ENCODE assay signal across 8 cellular contexts in genomic region chr10:79826496-79827215, GRCh38. TPM values are rescaled to one million over a fixed set of nuclear protein-coding genes. Genes with fewer than 3 reads are reported as not detected.
DNase-seq lines count a peak whose midpoint lies in the region; ATAC-seq and TF ChIP-seq lines count a peak whose summit lies in the region.
"Not testable (repeated sequence)": the region's sequence is repeated elsewhere in the genome, so short reads cannot be mapped to it uniquely, and the experiment has no call there.

Gene NUTM2E (plus strand): TSS chr10:79826739. CDS start chr10:79841741, 15,002 bp downstream.

- DNase-seq in GM03348 (ENCODE audit: low spot score) (peak; percentile 67), HCT116 (ENCODE audit: low read depth, low spot score) (peak; percentile 29), LNCaP clone FGC (ENCODE audit: low read depth) (peak; percentile 11), SKM-1 treated with dmso at 0.1 percent for 144 hours (lab: John Stamatoyannopoulos, UW; ENCODE audit: unreplicated experiment) (peak; percentile 76), glutamatergic neuron (peak; percentile 77), occipital lobe (lab: John Stamatoyannopoulos, UW) (peak; percentile 80)
- peak; percentile 77 for DNase-seq in activated naive CD8-positive, alpha-beta T cell treated with anti-CD3 and anti-CD28 coated beads for 36 hours

- H3K4me2 ChIP-seq in HCT116 (ENCODE audit: low read length): peak within 1 kb of the TSS; percentile 47

- H3K9ac ChIP-seq in HCT116 (ENCODE audit: low read length) (peak within 1 kb of the TSS; percentile 62), stomach smooth muscle (ENCODE audit: low read length in 2 of 2) (peak within 1 kb of the TSS in 1 of 2 donors; percentile 42)

- H3K9me2 ChIP-seq in HCT116 (ENCODE audit: insufficient read depth): not testable (repeated sequence)

- peaks cover 13% of the 10 kb centered on the region for H3K4me1 Mint-ChIP-seq in activated naive CD8-positive, alpha-beta T cell treated with anti-CD3 and anti-CD28 coated beads for 36 hours
- H3K4me1 Mint-ChIP-seq in glutamatergic neuron (ENCODE audit: low read depth, unreplicated experiment): not testable (repeated sequence)

- not testable (repeated sequence) for H3K9me3 ChIP-seq in HCT116 (ENCODE audit: control insufficient read depth in 1 of 2, insufficient read depth in 1 of 2, low read depth in 1 of 2, low read length in 2 of 2); stomach smooth muscle (ENCODE audit: control insufficient read depth in 2 of 2, low read length in 2 of 2)

- peaks cover 27% of the 10 kb centered on the region for H3K79me2 ChIP-seq in HCT116 (ENCODE audit: insufficient read depth, low read length)

- not testable (repeated sequence) for H4K20me1 ChIP-seq in HCT116 (ENCODE audit: insufficient read depth)

- not testable (repeated sequence) for H2AFZ ChIP-seq in HCT116 (ENCODE audit: low read depth, low read length, poor library complexity, severe bottlenecking)

- not testable (repeated sequence) for H3K36me3 ChIP-seq in HCT116 (ENCODE audit: control insufficient read depth in 1 of 2, insufficient read depth in 2 of 2, low read length in 2 of 2); stomach smooth muscle (ENCODE audit: control insufficient read depth in 2 of 2, insufficient read depth in 2 of 2, low read length in 2 of 2)

- not testable (repeated sequence) for H3K27me3 ChIP-seq in HCT116 (ENCODE audit: insufficient read depth, low read length); stomach smooth muscle (ENCODE audit: control insufficient read depth in 1 of 2, insufficient read depth in 2 of 2, low read length in 2 of 2)

- TF ChIP-seq RAD21 in HCT116 (IDR thresholded peaks at IDR 0.05; ENCODE audit: low read depth): not testable (repeated sequence)

- not testable (repeated sequence) for H3K9me3 Mint-ChIP-seq in activated naive CD8-positive, alpha-beta T cell treated with anti-CD3 and anti-CD28 coated beads for 36 hours; glutamatergic neuron (ENCODE audit: unreplicated experiment)

- RAD21 ChIA-PET in HCT116 (lab: Charles Lee; ENCODE audit: low non-redundant PET in 1 of 2, low total read pairs in 2 of 2, uncharacterized antibody in 2 of 2, unreplicated experiment in 2 of 2): not testable (repeated sequence)

- H3K27me3 Mint-ChIP-seq in activated naive CD8-positive, alpha-beta T cell treated with anti-CD3 and anti-CD28 coated beads for 36 hours; glutamatergic neuron (ENCODE audit: unreplicated experiment): not testable (repeated sequence)

- H3K27ac ChIP-seq in HCT116 (ENCODE audit: low read depth, low read length) (peak within 1 kb of the TSS; percentile 78), stomach smooth muscle (ENCODE audit: low read length) (peak within 1 kb of the TSS; percentile 49)

- H3K36me3 Mint-ChIP-seq in activated naive CD8-positive, alpha-beta T cell treated with anti-CD3 and anti-CD28 coated beads for 36 hours; glutamatergic neuron (ENCODE audit: unreplicated experiment): not testable (repeated sequence)

- CTCF ChIA-PET in HCT116 (lab: Charles Lee): not testable (repeated sequence)

- not testable (repeated sequence) for TF ChIP-seq CTCF in HCT116 (IDR thresholded peaks at IDR 0.05 in 2 of 3, conservative IDR thresholded peaks at IDR 0.05 in 1 of 3; ENCODE audit: borderline replicate concordance in 1 of 3, insufficient read depth in 1 of 3, low read depth in 2 of 3, low read length in 2 of 3); LNCaP clone FGC (IDR thresholded peaks at IDR 0.05; ENCODE audit: control insufficient read depth, extremely low read depth, insufficient read depth); glutamatergic neuron (IDR thresholded peaks at IDR 0.05; ENCODE audit: partially characterized antibody, unreplicated experiment)

- POLR2A ChIA-PET in HCT116 (lab: Charles Lee): not testable (repeated sequence)

- peak within 1 kb of the TSS; percentile 95 for H3K4me3 Mint-ChIP-seq in activated naive CD8-positive, alpha-beta T cell treated with anti-CD3 and anti-CD28 coated beads for 36 hours
- peak within 1 kb of the TSS; percentile 83 for H3K4me3 Mint-ChIP-seq in glutamatergic neuron (ENCODE audit: unreplicated experiment)

- H3K4me3 ChIP-seq in HCT116 (replicated peaks in 1 of 2; ENCODE audit: low read depth in 1 of 2, low read length in 2 of 2): peak within 1 kb of the TSS; percentile 46 to 53
- peak within 1 kb of the TSS; percentile 52 for H3K4me3 ChIP-seq in LNCaP clone FGC (ENCODE audit: low read depth, low read length)
- H3K4me3 ChIP-seq in stomach smooth muscle (ENCODE audit: low read length in 2 of 2): peak within 1 kb of the TSS; percentile 25 to 68

- not testable (repeated sequence) for H3K4me1 ChIP-seq in HCT116 (ENCODE audit: control insufficient read depth in 1 of 2, insufficient read depth in 2 of 2, low read length in 2 of 2); stomach smooth muscle (ENCODE audit: control insufficient read depth, insufficient read depth, low read length)

- intact Hi-C loops in HCT116 (cut with micrococcal nuclease): not testable (repeated sequence)

- peak within 1 kb of the TSS; percentile 88 for H3K27ac Mint-ChIP-seq in activated naive CD8-positive, alpha-beta T cell treated with anti-CD3 and anti-CD28 coated beads for 36 hours
- H3K27ac Mint-ChIP-seq in glutamatergic neuron (ENCODE audit: unreplicated experiment): peak within 1 kb of the TSS; percentile 64

- peak; percentile 92 for ATAC-seq in HCT116

- BruUV-seq in HCT116 (replicated peaks; lab: Mats Ljungman, UMichigan): not testable (repeated sequence)

- not testable (repeated sequence) for TF ChIP-seq POLR2A in HCT116 (IDR thresholded peaks at IDR 0.05; ENCODE audit: borderline replicate concordance, extremely low read depth, insufficient read depth, insufficient read length)

TF ChIP-seq in HCT116, 20 proteins besides CTCF, POLR2A, EP300 and RAD21:
- TF ChIP-seq MAX (IDR thresholded peaks at IDR 0.05): 0 out of 2 replicates have a peak, but pooled peaks have one; percentile 22
- TF ChIP-seq ZFX (IDR thresholded peaks at IDR 0.05): 0 out of 2 replicates have a peak, but pooled peaks have one; percentile 22
TF ChIP-seq in HCT116: peak in this region for 2; not testable (repeated sequence) for 18.

RNA-seq across cellular contexts. Expression of gene NUTM2E, which starts in this region (rescaled TPM):
- total RNA-seq in HCT116 (2021; ENCODE audit: unreplicated experiment) (0.15 TPM), glutamatergic neuron (ENCODE audit: unreplicated experiment) (0.86 TPM), occipital lobe (0.78 TPM)
- polyA plus RNA-seq in HCT116 (2012): 0.05 and 0.16 TPM in 2 replicates
- not detected for total RNA-seq in activated naive CD8-positive, alpha-beta T cell treated with anti-CD3 and anti-CD28 coated beads for 36 hours

Comparison
In these comparisons a context has a peak if more than half of its experiments do, and no peak if none do; other contexts are left out.
1. Peak in every context shown above with its lines: DNase-seq, ATAC-seq, H3K4me3 ChIP-seq and H3K27ac ChIP-seq.
2. Peak in DNase-seq, ATAC-seq, H3K4me3 ChIP-seq, H3K27ac ChIP-seq, H3K9ac ChIP-seq and H3K4me2 ChIP-seq in HCT116; RNA of the gene not detected or under 1 TPM.
3. Peak in DNase-seq in activated naive CD8-positive, alpha-beta T cell treated with anti-CD3 and anti-CD28 coated beads for 36 hours; RNA of the gene not detected or under 1 TPM.
4. Peak in DNase-seq in glutamatergic neuron; RNA of the gene not detected or under 1 TPM.
5. Peak in DNase-seq in occipital lobe; RNA of the gene not detected or under 1 TPM.
6. DNase-seq: peak in every context shown above with its lines; median percentile 80 in occipital lobe; 77 in activated naive CD8-positive, alpha-beta T cell treated with anti-CD3 and anti-CD28 coated beads for 36 hours; 77 in glutamatergic neuron; 76 in SKM-1 treated with dmso at 0.1 percent for 144 hours; 67 in GM03348; 29 in HCT116; 11 in LNCaP clone FGC.